Comparison of ENCODE assay signal across 1 cellular context in genomic region chr20:53956013-53956715, GRCh38.
TF ChIP-seq lines count a peak whose summit lies in the region.

No MANE protein-coding gene starts in this region.

TF ChIP-seq in K562, 482 proteins besides CTCF, POLR2A, EP300 and RAD21 (continued from another document):
- TF ChIP-seq, protein P1, sequence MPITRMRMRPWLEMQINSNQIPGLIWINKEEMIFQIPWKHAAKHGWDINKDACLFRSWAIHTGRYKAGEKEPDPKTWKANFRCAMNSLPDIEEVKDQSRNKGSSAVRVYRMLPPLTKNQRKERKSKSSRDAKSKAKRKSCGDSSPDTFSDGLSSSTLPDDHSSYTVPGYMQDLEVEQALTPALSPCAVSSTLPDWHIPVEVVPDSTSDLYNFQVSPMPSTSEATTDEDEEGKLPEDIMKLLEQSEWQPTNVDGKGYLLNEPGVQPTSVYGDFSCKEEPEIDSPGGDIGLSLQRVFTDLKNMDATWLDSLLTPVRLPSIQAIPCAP (CRISPR knock-in tag; IDR thresholded peaks at IDR 0.05; ENCODE audit: borderline replicate concordance): no peak
TF ChIP-seq in K562: peak in this region for 2.
